8 cellular contexts compared by ENCODE assay signal in the genomic region with DNA sequence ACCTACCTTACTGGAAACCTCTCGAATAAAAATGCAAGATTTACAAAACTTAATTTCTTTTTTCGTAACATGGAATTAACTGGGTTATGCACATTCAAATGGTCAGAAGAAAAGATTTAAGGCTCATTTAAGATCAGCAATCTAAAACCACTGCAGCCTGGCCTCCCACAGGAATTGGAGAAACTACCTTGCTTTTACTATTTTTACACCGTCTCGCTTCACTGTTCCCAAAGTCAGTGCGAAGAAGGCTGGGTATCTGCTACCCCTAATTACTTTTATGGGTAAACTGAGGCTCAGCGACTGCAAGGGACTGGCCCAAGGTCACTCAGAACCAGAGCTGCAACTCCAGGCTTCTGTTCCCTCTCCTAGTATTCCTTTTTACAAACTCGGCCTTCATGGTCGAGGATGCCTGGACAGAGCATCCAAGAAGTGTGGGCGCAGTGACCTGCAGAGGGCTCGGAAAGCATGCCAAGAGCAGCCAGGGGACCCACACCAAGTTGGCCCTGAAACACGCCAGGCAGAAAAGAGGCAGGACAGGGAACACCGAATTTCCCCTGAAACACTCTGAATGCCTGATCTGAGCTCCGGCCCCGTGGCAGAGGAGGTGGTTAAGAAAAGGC. TPM values are rescaled to one million over a fixed set of nuclear protein-coding genes. Genes with fewer than 3 reads are reported as not detected.
A peak's percentile ranks its signal among the peaks of the same experiment; 100 is the strongest.
DNase-seq lines count a peak whose midpoint lies in the region; ATAC-seq and TF ChIP-seq lines count a peak whose summit lies in the region.

No MANE protein-coding gene starts in this region.

- TF ChIP-seq POLR2A in esophagus squamous epithelium (IDR thresholded peaks at IDR 0.05), result no peak

- WGBS in esophagus squamous epithelium, 2 donors, result 1 to 2% methylated on average over 7 to 13 of the region's 14 CpGs

- TF ChIP-seq CTCF in GM06990 (IDR thresholded peaks at IDR 0.05; ENCODE audit: insufficient read depth, low read length, poor library complexity, severe bottlenecking) (no peak), esophagus squamous epithelium (IDR thresholded peaks at IDR 0.05) (no peak), neural crest cell (conservative IDR thresholded peaks at IDR 0.05) (no peak)

- peak; percentile 1 for ATAC-seq in HG02884 (IDR thresholded peaks at IDR 0.05; ENCODE audit: unreplicated experiment)

- intact Hi-C loops in esophagus squamous epithelium (cut with DNase I), result no loop called here

- H3K27me3 ChIP-seq in GM06990 (replicated peaks; ENCODE audit: control insufficient read depth, insufficient read depth, low read length) (no peaks in the 10 kb centered on the region), esophagus squamous epithelium (no peaks in the 10 kb centered on the region)

- H3K36me3 ChIP-seq in GM06990 (ENCODE audit: control insufficient read depth, insufficient read depth, low read length), result no peaks in the 10 kb centered on the region
- peaks cover 0 to 23% (median 0%) of the 10 kb centered on the region in 3 donors for H3K36me3 ChIP-seq in esophagus squamous epithelium

- H3K4me1 ChIP-seq in esophagus squamous epithelium, result peaks cover 0 to 63% (median 18%) of the 10 kb centered on the region in 3 donors

- H3K27ac ChIP-seq in esophagus squamous epithelium, result peak overlapping the region; percentile 90 to 97 (median 92)

- H3K9me3 Mint-ChIP-seq in neural crest cell, result no peaks in the 10 kb centered on the region

- DNase-seq in GM06990 (ENCODE audit: extremely low read depth, insufficient read length) (peak; percentile 3), SW480 (ENCODE audit: low spot score) (peak; percentile 45), esophagus squamous epithelium (lab: John Stamatoyannopoulos, UW) (no peak), neural crest cell (ENCODE audit: low read depth, low spot score) (no peak), COR-L47 (lab: John Stamatoyannopoulos, UW) (no peak), cerebellar nuclear complex (lab: John Stamatoyannopoulos, UW) (no peak), SKM-1 treated with dmso at 0.1 percent for 144 hours (lab: John Stamatoyannopoulos, UW; ENCODE audit: unreplicated experiment) (no peak)

- H3K9me3 ChIP-seq in esophagus squamous epithelium, result no peaks in the 10 kb centered on the region

- H3K4me3 ChIP-seq in GM06990 (replicated peaks; ENCODE audit: low read depth, low read length) (peak overlapping the region; percentile 94), esophagus squamous epithelium (peak overlapping the region; percentile 71 to 93 (median 88))

- H3K36me3 Mint-ChIP-seq in neural crest cell (ENCODE audit: low read depth), result peaks cover 26% of the 10 kb centered on the region

- peaks cover 2% of the 10 kb centered on the region for H3K27me3 Mint-ChIP-seq in neural crest cell (ENCODE audit: low read depth)

- H3K4me3 Mint-ChIP-seq in neural crest cell, result peak overlapping the region; percentile 100

- H3K4me1 Mint-ChIP-seq in neural crest cell, result peaks cover 57% of the 10 kb centered on the region

- peak overlapping the region; percentile 99 for H3K27ac Mint-ChIP-seq in neural crest cell (ENCODE audit: unreplicated experiment)

RNA-seq across cellular contexts. Expression of a gene that starts 0.9 kb away (rescaled TPM):
- total RNA-seq in esophagus squamous epithelium, result 10 to 100 TPM; 14.4 to 46.9 (median 23.3) TPM
- 84.4 and 93.9 TPM in 2 replicates for total RNA-seq in neural crest cell

RNA-seq across cellular contexts. Expression of a gene that starts 42.8 kb away (rescaled TPM):
- 10 to 100 TPM in 1 of 4 donors, 1 to 10 TPM in 3; 6.5 to 13.8 (median 7.6) TPM for total RNA-seq in esophagus squamous epithelium
- total RNA-seq in neural crest cell, result 10.7 and 11.1 TPM in 2 replicates

Comparison
In these comparisons a context has a peak if more than half of its experiments do, and no peak if none do; other contexts are left out.
1. DNase-seq: peak in GM06990 (single experiment) and SW480 (single experiment); none in esophagus squamous epithelium (single experiment), neural crest cell (single experiment), COR-L47 (single experiment), cerebellar nuclear complex (0 of 2) and SKM-1 treated with dmso at 0.1 percent for 144 hours (single experiment).